ENCODE assay signal across 8 cellular contexts in the genomic region with DNA sequence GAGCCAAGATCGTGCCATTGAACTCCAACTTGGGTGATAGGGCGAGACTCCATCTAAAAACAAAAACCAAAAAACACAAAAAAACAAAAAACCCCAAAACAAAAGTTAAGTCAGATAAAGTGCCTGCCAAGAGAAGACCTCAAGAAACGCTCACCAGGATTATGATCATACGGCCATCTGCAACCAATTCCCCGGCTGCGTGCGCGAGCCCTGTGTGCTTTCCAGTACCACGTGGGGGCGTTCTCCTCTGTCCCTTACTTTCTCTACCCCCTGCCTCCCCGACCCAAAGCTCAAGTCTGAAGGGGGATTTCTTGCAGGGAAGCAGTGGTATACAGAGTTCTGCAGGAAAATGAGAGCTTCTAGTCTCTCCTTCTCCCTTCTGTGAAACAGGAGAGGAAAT. TPM values are rescaled to one million over a fixed set of nuclear protein-coding genes. Genes with fewer than 3 reads are reported as not detected.
DNase-seq lines count a peak whose midpoint lies in the region; ATAC-seq and TF ChIP-seq lines count a peak whose summit lies in the region.

No MANE protein-coding gene starts in this region.

- no peak for ATAC-seq in upper lobe of right lung
- ATAC-seq in HG03108 (IDR thresholded peaks at IDR 0.05; ENCODE audit: unreplicated experiment), result no peak

- intact Hi-C loops in upper lobe of right lung (cut with DNase I), result no loop called here

- H3K27ac ChIP-seq in upper lobe of right lung, result no peak overlapping the region

- H3K4me1 ChIP-seq in upper lobe of right lung, result no peaks in the 10 kb centered on the region

- H3K36me3 ChIP-seq in upper lobe of right lung, result no peaks in the 10 kb centered on the region

- no peaks in the 10 kb centered on the region for H3K9me3 ChIP-seq in upper lobe of right lung

- peak; percentile 8 for TF ChIP-seq CTCF in upper lobe of right lung (IDR thresholded peaks at IDR 0.05)

- H3K4me3 ChIP-seq in upper lobe of right lung, result no peak overlapping the region

- peaks cover 49% of the 10 kb centered on the region for H3K27me3 ChIP-seq in upper lobe of right lung

- DNase-seq in stimulated activated CD4-positive, alpha-beta T cell treated with anti-CD3 and anti-CD28 coated beads, Interleukin-15, amount 100 ng/mL, for 24 hours, result peak; percentile 45
- DNase-seq in stimulated activated CD4-positive, alpha-beta T cell treated with anti-CD3 and anti-CD28 coated beads, Interleukin-12 subunit alpha, Interleukin-12 subunit beta, amount 100 ng/mL, for 4 hours, result no peak
- DNase-seq in NCI-H2227 treated with DMSO at 0.1 percent for 48 hours (lab: John Stamatoyannopoulos, UW), result peak; percentile 28
- peak; percentile 76 for DNase-seq in ecto neural progenitor cell (ENCODE audit: low spot score)
- no peak for DNase-seq in upper lobe of right lung
- DNase-seq in HT-29 (ENCODE audit: low spot score), result no peak
- DNase-seq in NCI-H510A treated with DMSO at 0.1 percent for 48 hours (lab: John Stamatoyannopoulos, UW), result no peak

RNA-seq across cellular contexts. Expression of gene RPS19BP1, which starts 10.5 kb away (rescaled TPM):
- 72.5 TPM for total RNA-seq in upper lobe of right lung
- total RNA-seq in HT-29 (2014; rRNA removed; shearing (Covaris generic)), result 250 and 300 TPM in 2 replicates

RNA-seq across cellular contexts. Expression of gene ATF4, which starts 22.7 kb away (rescaled TPM):
- 327 TPM for total RNA-seq in upper lobe of right lung
- 314 and 320 TPM in 2 replicates for total RNA-seq in HT-29 (2014; rRNA removed; shearing (Covaris generic))

RNA-seq across cellular contexts. Expression of gene CACNA1I, which starts 27.5 kb away (rescaled TPM):
- total RNA-seq in upper lobe of right lung, result 0.32 TPM
- total RNA-seq in HT-29 (2014; rRNA removed; shearing (Covaris generic)), result 0.03 TPM in 1 of 2 replicates, not detected in the other

RNA-seq across cellular contexts. Expression of gene MIEF1, which starts 41.0 kb away (rescaled TPM):
- total RNA-seq in upper lobe of right lung, result 24.3 TPM
- 16.9 and 19.0 TPM in 2 replicates for total RNA-seq in HT-29 (2014; rRNA removed; shearing (Covaris generic))

Comparison
In these comparisons a context has a peak if more than half of its experiments do, and no peak if none do; other contexts are left out.
1. DNase-seq: peak in stimulated activated CD4-positive, alpha-beta T cell treated with anti-CD3 and anti-CD28 coated beads, Interleukin-15, amount 100 ng/mL, for 24 hours (single experiment), NCI-H2227 treated with DMSO at 0.1 percent for 48 hours (single experiment) and ecto neural progenitor cell (single experiment); none in stimulated activated CD4-positive, alpha-beta T cell treated with anti-CD3 and anti-CD28 coated beads, Interleukin-12 subunit alpha, Interleukin-12 subunit beta, amount 100 ng/mL, for 4 hours (single experiment), upper lobe of right lung (single experiment), HT-29 (single experiment) and NCI-H510A treated with DMSO at 0.1 percent for 48 hours (single experiment).